In genomic region chr20:31603822-31604566, GRCh38 we compare ENCODE assay signal across 8 cellular contexts. TPM values are rescaled to one million over a fixed set of nuclear protein-coding genes. Genes with fewer than 3 reads are reported as not detected.
DNase-seq lines count a peak whose midpoint lies in the region; ATAC-seq, FAIRE-seq and TF ChIP-seq lines count a peak whose summit lies in the region.

No MANE protein-coding gene starts in this region.

- no peak for FAIRE-seq in bronchial epithelial cell (lab: Jason Lieb, UNC)

- H3K27me3 ChIP-seq in bronchial epithelial cell (ENCODE audit: control insufficient read depth, insufficient read depth, low read length) (no peaks in the 10 kb centered on the region), skeletal muscle tissue (ENCODE audit: control insufficient read depth in 3 of 3, insufficient read depth in 3 of 3, low read length in 3 of 3) (no peaks in the 10 kb centered on the region)

- peaks cover 38 to 45% (median 40%) of the 10 kb centered on the region in 3 donors for H3K4me1 ChIP-seq in skeletal muscle tissue (ENCODE audit: control insufficient read depth in 3 of 3, insufficient read depth in 3 of 3, low read length in 3 of 3)

- peaks cover 2% of the 10 kb centered on the region; the same call in 1 of the 2 replicates for H3K27me3 Mint-ChIP-seq in WTC11 (ENCODE audit: low read depth)

- peak overlapping the region; percentile 83 for H3K27ac ChIP-seq in skeletal muscle tissue (ENCODE audit: low read depth, low read length)

- H3K36me3 ChIP-seq in bronchial epithelial cell (ENCODE audit: control insufficient read depth, insufficient read depth, low read length) (peaks cover 7% of the 10 kb centered on the region), skeletal muscle tissue (ENCODE audit: control insufficient read depth in 3 of 3, insufficient read depth in 3 of 3, low read length in 3 of 3) (peaks cover 0 to 5% (median 0%) of the 10 kb centered on the region in 3 donors)

- H3K36me3 Mint-ChIP-seq in WTC11: peaks cover 8% of the 10 kb centered on the region

- H3K27ac Mint-ChIP-seq in WTC11: peak overlapping the region; percentile 99

- DNase-seq in GM10248 (ENCODE audit: extremely low spot score) (peak; percentile 83), NCI-H345 (lab: John Stamatoyannopoulos, UW) (peak; percentile 100), WTC11 (ENCODE audit: low spot score) (peak; percentile 99), bronchial epithelial cell (ENCODE audit: low read depth) (peak; percentile 90), iPS-NIHi7 (ENCODE audit: extremely low spot score) (peak; percentile 82)

- no peak for TF ChIP-seq CTCF in GM10248 (IDR thresholded peaks at IDR 0.05; ENCODE audit: control extremely low read depth, extremely low read depth, low read depth, missing control alignments)
- no peak for TF ChIP-seq CTCF in WTC11 (IDR thresholded peaks at IDR 0.05)
- no peak for TF ChIP-seq CTCF in bronchial epithelial cell (IDR thresholded peaks at IDR 0.05; ENCODE audit: insufficient read depth, low read length, severe bottlenecking)

- H3K9me3 ChIP-seq in skeletal muscle tissue (ENCODE audit: control insufficient read depth in 3 of 3, low read length in 3 of 3): no peaks in the 10 kb centered on the region

- CTCF ChIA-PET in GM10248 (lab: Yijun Ruan, JAX): interaction anchor here (1.3 to 19.2 kb wide), 12 partner anchors 8 to 120 kb away, joined by 3 to 642 read pairs (median 6); partner anchors contain the start of gene BCL2L1
- CTCF ChIA-PET in WTC11 (lab: Charles Lee): interaction anchor here (0.9 to 17.0 kb wide), 12 partner anchors 8 to 120 kb away, joined by 3 to 927 read pairs (median 8); no protein-coding TSS in a partner anchor

- ATAC-seq in HG03108 (IDR thresholded peaks at IDR 0.05; ENCODE audit: unreplicated experiment): peak; percentile 42
- ATAC-seq in WTC11: peak; percentile 43
- no peak for ATAC-seq in GM21717 (IDR thresholded peaks at IDR 0.05; ENCODE audit: unreplicated experiment)

- POLR2A ChIA-PET in GM10248 (lab: Yijun Ruan, JAX): interaction anchor here (1.8 kb wide), 1 partner anchor 31 kb away, joined by 7 read pairs; no protein-coding TSS in a partner anchor
- POLR2A ChIA-PET in WTC11 (lab: Charles Lee): interaction anchor here (0.6 to 6.4 kb wide), 14 partner anchors 8 to 116 kb away, joined by 3 to 73 read pairs (median 7); no protein-coding TSS in a partner anchor

- H3K9me3 Mint-ChIP-seq in WTC11: no peaks in the 10 kb centered on the region

- peak overlapping the region; percentile 96 for H3K4me3 Mint-ChIP-seq in WTC11

- peak overlapping the region; percentile 84 to 90 (median 86) for H3K9ac ChIP-seq in skeletal muscle tissue (ENCODE audit: low read depth in 1 of 3, low read length in 3 of 3)

- H3K4me1 Mint-ChIP-seq in WTC11: peaks cover 42% of the 10 kb centered on the region

- H3K4me3 ChIP-seq in bronchial epithelial cell (ENCODE audit: low read depth, low read length) (peak overlapping the region; percentile 95), skeletal muscle tissue (ENCODE audit: low read length in 3 of 3) (peak overlapping the region; percentile 83 to 95 (median 92))

TF ChIP-seq in WTC11, 78 proteins besides CTCF, POLR2A, EP300 and RAD21 (continues in another document):
- 0 out of 2 replicates have a peak, but pooled peaks have one; percentile 12 for TF ChIP-seq NFYB (CRISPR knock-in tag; conservative IDR thresholded peaks at IDR 0.05; ENCODE audit: low read depth)
- TF ChIP-seq ZNF512 (CRISPR knock-in tag; IDR thresholded peaks at IDR 0.05; ENCODE audit: borderline replicate concordance): no peak
- TF ChIP-seq ARID4B (CRISPR knock-in tag; IDR thresholded peaks at IDR 0.05; ENCODE audit: borderline replicate concordance): peak; percentile 90; the same call in 1 of the 2 replicates
- peak; percentile 82; the same call in 1 of the 2 replicates for TF ChIP-seq TEAD1 (CRISPR knock-in tag; IDR thresholded peaks at IDR 0.05)
- no peak for TF ChIP-seq HMGA2 (CRISPR knock-in tag; IDR thresholded peaks at IDR 0.05)
- TF ChIP-seq GTF2I (CRISPR knock-in tag; conservative IDR thresholded peaks at IDR 0.05): 0 out of 2 replicates have a peak, but pooled peaks have one; percentile 3
- peak; percentile 85 for TF ChIP-seq GABPB1 (CRISPR knock-in tag; IDR thresholded peaks at IDR 0.05)
- TF ChIP-seq CDX4 (CRISPR knock-in tag; IDR thresholded peaks at IDR 0.05; ENCODE audit: borderline replicate concordance): 0 out of 2 replicates have a peak, but pooled peaks have one; percentile 23
- 0 out of 2 replicates have a peak, but pooled peaks have one; percentile 54 for TF ChIP-seq ATF2 (CRISPR knock-in tag; IDR thresholded peaks at IDR 0.05; ENCODE audit: borderline replicate concordance, low read depth)
- TF ChIP-seq ZNF219 (CRISPR knock-in tag; IDR thresholded peaks at IDR 0.05; ENCODE audit: borderline replicate concordance): no peak
- TF ChIP-seq E2F5 (CRISPR knock-in tag; IDR thresholded peaks at IDR 0.05): peak; percentile 25; the same call in 1 of the 2 replicates
- peak; percentile 79; the same call in 1 of the 2 replicates for TF ChIP-seq MYBL2 (CRISPR knock-in tag; IDR thresholded peaks at IDR 0.05)

RNA-seq across cellular contexts. Expression of gene ID1, which starts 1.1 kb away (rescaled TPM):
- total RNA-seq in WTC11 (2021) (88.8 to 158 TPM (median 149 TPM) in 3 replicates), bronchial epithelial cell (426 and 930 TPM in 2 replicates), skeletal muscle tissue (136 TPM)

RNA-seq across cellular contexts. Expression of gene COX4I2, which starts 33.7 kb away (rescaled TPM):
- total RNA-seq in WTC11 (2021) (0.44 TPM in 1 of 3 replicates, not detected in the others), bronchial epithelial cell (not detected in 2 replicates), skeletal muscle tissue (16.2 TPM)

Comparison
In these comparisons a context has a peak if more than half of its experiments do, and no peak if none do; other contexts are left out.
1. RNA of gene COX4I2, which starts 33.7 kb away (total RNA-seq): 16.2 TPM in skeletal muscle tissue (single experiment); 0.44 TPM in WTC11 and not detected in bronchial epithelial cell; every median in the first group is over 10 times any median in the second.
2. Peak in every context shown above with its lines, with median percentiles within 50 percentile points of each other: DNase-seq.